In genomic region chr19:7629347-7630054, GRCh38 we compare ENCODE assay signal across 1 cellular context.
TF ChIP-seq lines count a peak whose summit lies in the region.

A gene with protein sequence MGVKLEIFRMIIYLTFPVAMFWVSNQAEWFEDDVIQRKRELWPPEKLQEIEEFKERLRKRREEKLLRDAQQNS (plus strand): TSS chr19:7629793. CDS start chr19:7629834, 41 bp downstream.
TSS of gene XAB2 (minus strand) at chr19:7629545. CDS start at chr19:7629527, 18 bp downstream.

TF ChIP-seq in HepG2, 621 proteins besides CTCF, POLR2A, EP300 and RAD21 (continued from another document):
- TF ChIP-seq, protein P1, sequence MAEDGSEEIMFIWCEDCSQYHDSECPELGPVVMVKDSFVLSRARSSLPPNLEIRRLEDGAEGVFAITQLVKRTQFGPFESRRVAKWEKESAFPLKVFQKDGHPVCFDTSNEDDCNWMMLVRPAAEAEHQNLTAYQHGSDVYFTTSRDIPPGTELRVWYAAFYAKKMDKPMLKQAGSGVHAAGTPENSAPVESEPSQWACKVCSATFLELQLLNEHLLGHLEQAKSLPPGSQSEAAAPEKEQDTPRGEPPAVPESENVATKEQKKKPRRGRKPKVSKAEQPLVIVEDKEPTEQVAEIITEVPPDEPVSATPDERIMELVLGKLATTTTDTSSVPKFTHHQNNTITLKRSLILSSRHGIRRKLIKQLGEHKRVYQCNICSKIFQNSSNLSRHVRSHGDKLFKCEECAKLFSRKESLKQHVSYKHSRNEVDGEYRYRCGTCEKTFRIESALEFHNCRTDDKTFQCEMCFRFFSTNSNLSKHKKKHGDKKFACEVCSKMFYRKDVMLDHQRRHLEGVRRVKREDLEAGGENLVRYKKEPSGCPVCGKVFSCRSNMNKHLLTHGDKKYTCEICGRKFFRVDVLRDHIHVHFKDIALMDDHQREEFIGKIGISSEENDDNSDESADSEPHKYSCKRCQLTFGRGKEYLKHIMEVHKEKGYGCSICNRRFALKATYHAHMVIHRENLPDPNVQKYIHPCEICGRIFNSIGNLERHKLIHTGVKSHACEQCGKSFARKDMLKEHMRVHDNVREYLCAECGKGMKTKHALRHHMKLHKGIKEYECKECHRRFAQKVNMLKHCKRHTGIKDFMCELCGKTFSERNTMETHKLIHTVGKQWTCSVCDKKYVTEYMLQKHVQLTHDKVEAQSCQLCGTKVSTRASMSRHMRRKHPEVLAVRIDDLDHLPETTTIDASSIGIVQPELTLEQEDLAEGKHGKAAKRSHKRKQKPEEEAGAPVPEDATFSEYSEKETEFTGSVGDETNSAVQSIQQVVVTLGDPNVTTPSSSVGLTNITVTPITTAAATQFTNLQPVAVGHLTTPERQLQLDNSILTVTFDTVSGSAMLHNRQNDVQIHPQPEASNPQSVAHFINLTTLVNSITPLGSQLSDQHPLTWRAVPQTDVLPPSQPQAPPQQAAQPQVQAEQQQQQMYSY (CRISPR knock-in tag; IDR thresholded peaks at IDR 0.05) = no peak
- TF ChIP-seq HCFC1 (IDR thresholded peaks at IDR 0.05; ENCODE audit: low read depth, low read length) = peak; percentile 66
- TF ChIP-seq, protein P2, sequence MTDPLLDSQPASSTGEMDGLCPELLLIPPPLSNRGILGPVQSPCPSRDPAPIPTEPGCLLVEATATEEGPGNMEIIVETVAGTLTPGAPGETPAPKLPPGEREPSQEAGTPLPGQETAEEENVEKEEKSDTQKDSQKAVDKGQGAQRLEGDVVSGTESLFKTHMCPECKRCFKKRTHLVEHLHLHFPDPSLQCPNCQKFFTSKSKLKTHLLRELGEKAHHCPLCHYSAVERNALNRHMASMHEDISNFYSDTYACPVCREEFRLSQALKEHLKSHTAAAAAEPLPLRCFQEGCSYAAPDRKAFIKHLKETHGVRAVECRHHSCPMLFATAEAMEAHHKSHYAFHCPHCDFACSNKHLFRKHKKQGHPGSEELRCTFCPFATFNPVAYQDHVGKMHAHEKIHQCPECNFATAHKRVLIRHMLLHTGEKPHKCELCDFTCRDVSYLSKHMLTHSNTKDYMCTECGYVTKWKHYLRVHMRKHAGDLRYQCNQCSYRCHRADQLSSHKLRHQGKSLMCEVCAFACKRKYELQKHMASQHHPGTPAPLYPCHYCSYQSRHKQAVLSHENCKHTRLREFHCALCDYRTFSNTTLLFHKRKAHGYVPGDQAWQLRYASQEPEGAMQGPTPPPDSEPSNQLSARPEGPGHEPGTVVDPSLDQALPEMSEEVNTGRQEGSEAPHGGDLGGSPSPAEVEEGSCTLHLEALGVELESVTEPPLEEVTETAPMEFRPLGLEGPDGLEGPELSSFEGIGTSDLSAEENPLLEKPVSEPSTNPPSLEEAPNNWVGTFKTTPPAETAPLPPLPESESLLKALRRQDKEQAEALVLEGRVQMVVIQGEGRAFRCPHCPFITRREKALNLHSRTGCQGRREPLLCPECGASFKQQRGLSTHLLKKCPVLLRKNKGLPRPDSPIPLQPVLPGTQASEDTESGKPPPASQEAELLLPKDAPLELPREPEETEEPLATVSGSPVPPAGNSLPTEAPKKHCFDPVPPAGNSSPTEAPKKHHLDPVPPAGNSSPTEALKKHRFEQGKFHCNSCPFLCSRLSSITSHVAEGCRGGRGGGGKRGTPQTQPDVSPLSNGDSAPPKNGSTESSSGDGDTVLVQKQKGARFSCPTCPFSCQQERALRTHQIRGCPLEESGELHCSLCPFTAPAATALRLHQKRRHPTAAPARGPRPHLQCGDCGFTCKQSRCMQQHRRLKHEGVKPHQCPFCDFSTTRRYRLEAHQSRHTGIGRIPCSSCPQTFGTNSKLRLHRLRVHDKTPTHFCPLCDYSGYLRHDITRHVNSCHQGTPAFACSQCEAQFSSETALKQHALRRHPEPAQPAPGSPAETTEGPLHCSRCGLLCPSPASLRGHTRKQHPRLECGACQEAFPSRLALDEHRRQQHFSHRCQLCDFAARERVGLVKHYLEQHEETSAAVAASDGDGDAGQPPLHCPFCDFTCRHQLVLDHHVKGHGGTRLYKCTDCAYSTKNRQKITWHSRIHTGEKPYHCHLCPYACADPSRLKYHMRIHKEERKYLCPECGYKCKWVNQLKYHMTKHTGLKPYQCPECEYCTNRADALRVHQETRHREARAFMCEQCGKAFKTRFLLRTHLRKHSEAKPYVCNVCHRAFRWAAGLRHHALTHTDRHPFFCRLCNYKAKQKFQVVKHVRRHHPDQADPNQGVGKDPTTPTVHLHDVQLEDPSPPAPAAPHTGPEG (CRISPR knock-in tag; IDR thresholded peaks at IDR 0.05) = peak; percentile 75; the same call in 1 of the 2 replicates
TF ChIP-seq in HepG2: peak in this region for 162.
